23 cellular contexts compared by ENCODE assay signal in the genomic region with DNA sequence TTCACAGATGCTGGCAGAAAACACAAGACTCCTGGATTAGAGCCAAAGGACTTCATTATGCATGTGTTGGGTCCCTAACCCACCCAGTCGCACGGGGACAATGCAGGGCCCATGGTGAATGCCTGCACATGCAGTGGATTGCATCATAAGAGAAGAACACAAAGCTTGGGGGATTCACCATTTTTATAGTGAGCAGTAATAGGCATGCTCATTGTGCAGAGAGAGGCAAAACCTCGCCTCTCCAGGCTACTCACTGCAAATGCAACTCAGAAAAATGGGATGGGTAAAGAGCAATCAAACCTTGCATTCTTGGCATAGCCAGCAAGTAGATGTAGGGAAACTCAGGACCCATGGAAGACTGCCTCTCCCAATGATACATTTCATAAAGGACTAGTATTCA.
DNase-seq lines count a peak whose midpoint lies in the region; ATAC-seq, FAIRE-seq and TF ChIP-seq lines count a peak whose summit lies in the region.
"Had no signal": no experiment of that assay in that cellular context is flagged by ENCODE, and none has a peak within 500 bp of the region (broad histone marks: within the 10 kb centered on the region; RNA-seq: fewer than 3 reads in every experiment).

No MANE protein-coding gene starts in this region.

- H2AK5ac ChIP-seq in H1 (ENCODE audit: low read depth, low read length) = no peak overlapping the region

- TF ChIP-seq POLR2A in H1 (IDR thresholded peaks at IDR 0.05; ENCODE audit: control extremely low read depth in 1 of 2, low read depth in 2 of 2, low read length in 2 of 2) = no peak
- no peak for TF ChIP-seq POLR2A in testis (IDR thresholded peaks at IDR 0.05)

- H3K27ac Mint-ChIP-seq in neural crest cell (ENCODE audit: unreplicated experiment) = peak overlapping the region; percentile 40
- H3K27ac Mint-ChIP-seq: activated naive CD4-positive, alpha-beta T cell treated with anti-CD3 and anti-CD28 coated beads for 36 hours; stimulated activated effector memory CD8-positive, alpha-beta T cell treated with anti-CD3 and anti-CD28 coated beads, Interleukin-12 subunit alpha, Interleukin-12 subunit beta, amount 100 ng/mL, for 72 hours had no signal

- H2BK120ac ChIP-seq in H1 (replicated peaks; ENCODE audit: low read depth, low read length) = no peak overlapping the region

- peaks cover 19% of the 10 kb centered on the region for H3K36me3 Mint-ChIP-seq in neural crest cell (ENCODE audit: low read depth)
- H3K36me3 Mint-ChIP-seq: stimulated activated effector memory CD8-positive, alpha-beta T cell treated with anti-CD3 and anti-CD28 coated beads, Interleukin-12 subunit alpha, Interleukin-12 subunit beta, amount 100 ng/mL, for 72 hours had no signal

- H2BK12ac ChIP-seq in H1 (ENCODE audit: low read depth, low read length) = no peak overlapping the region

- no peaks in the 10 kb centered on the region; a peak in 1 of 7 replicates for H3K4me1 ChIP-seq in H1 (replicated peaks in 1 of 4; ENCODE audit: control insufficient read depth in 3 of 4, insufficient read depth in 4 of 4, low read length in 3 of 4)
- no peaks in the 10 kb centered on the region for H3K4me1 ChIP-seq in testis
- H3K4me1 ChIP-seq: ascending aorta; BLaER1 treated with 17β-estradiol and CSF1 and Interleukin-3, amounts not matched to agents 10 nM and 100 nM had no signal

- WGBS in H1 (ENCODE audit: extremely low coverage in 1 of 2, insufficient coverage in 1 of 2, insufficient read length in 1 of 2, insufficient replicate concordance in 2 of 2, low coverage in 1 of 2, low lambda C conversion rate in 2 of 2, missing lambda C conversion rate in 1 of 2), 2 experiments = 81% methylated on average over 3 of the region's 3 CpGs; no CpG with 5 or more reads in 1 of the 2 experiments
- 86 to 89% methylated on average over 3 of the region's 3 CpGs for WGBS in testis, 2 donors

- POLR2A ChIA-PET in H1 (lab: Charles Lee; ENCODE audit: partially characterized antibody) = no interaction called here

- H3K9me3 Mint-ChIP-seq in neural crest cell = peaks cover 4% of the 10 kb centered on the region
- H3K9me3 Mint-ChIP-seq: activated naive CD4-positive, alpha-beta T cell treated with anti-CD3 and anti-CD28 coated beads for 36 hours; stimulated activated effector memory CD8-positive, alpha-beta T cell treated with anti-CD3 and anti-CD28 coated beads, Interleukin-12 subunit alpha, Interleukin-12 subunit beta, amount 100 ng/mL, for 72 hours had no signal

- H2AFZ ChIP-seq in H1 (ENCODE audit: low read length) = no peak overlapping the region
- H2AFZ ChIP-seq: GM23248 had no signal

- H3K14ac ChIP-seq in H1 (ENCODE audit: insufficient read length) = no peak overlapping the region

- H3K36me3 ChIP-seq in H1 (ENCODE audit: control insufficient read depth in 2 of 4, insufficient read depth in 4 of 4, low read length in 3 of 4) (no peaks in the 10 kb centered on the region), testis (ENCODE audit: low read depth, missing control alignments) (no peaks in the 10 kb centered on the region)
- H3K36me3 ChIP-seq: ascending aorta had no signal

- 0 out of 4 replicates have a peak, but pooled peaks cover 0 to 3% of the 10 kb centered on the region in 2 experiments for H3K79me2 ChIP-seq in H1 (ENCODE audit: control insufficient read depth in 1 of 2, insufficient read depth in 2 of 2, low read length in 2 of 2)

- H3K9me3 ChIP-seq in H1 (ENCODE audit: insufficient read depth in 2 of 2, low read depth in 1 of 2, low read length in 1 of 2) = no peaks in the 10 kb centered on the region
- H3K9me3 ChIP-seq in testis = no peaks in the 10 kb centered on the region
- H3K9me3 ChIP-seq: ascending aorta had no signal

- no peak overlapping the region for H2BK15ac ChIP-seq in H1 (ENCODE audit: low read length)

- no peak overlapping the region for H3K56ac ChIP-seq in H1 (replicated peaks; ENCODE audit: insufficient read length, low read depth, low read length)

- no peak overlapping the region for H3K18ac ChIP-seq in H1 (ENCODE audit: extremely low read depth, low read length)

- FAIRE-seq in H1 (lab: Jason Lieb, UNC) = no peak
- FAIRE-seq: frontal cortex had no signal

- H3K23me2 ChIP-seq in H1 (ENCODE audit: low read depth, low read length) = no peaks in the 10 kb centered on the region

- intact Hi-C loops in testis (cut with DNase I; ENCODE audit: low total_unique reads) = no loop called here

- H2BK20ac ChIP-seq in H1 (ENCODE audit: low read length) = no peak overlapping the region

- H4K20me1 ChIP-seq in H1 (replicated peaks in 1 of 2; ENCODE audit: control insufficient read depth in 1 of 2, insufficient read depth in 2 of 2, low read length in 2 of 2) = no peaks in the 10 kb centered on the region
- H4K20me1 ChIP-seq: BLaER1 treated with 17β-estradiol and CSF1 and Interleukin-3, amounts not matched to agents 10 nM and 100 nM had no signal

- no peaks in the 10 kb centered on the region for H3K27me3 ChIP-seq in H1 (replicated peaks in 1 of 4; ENCODE audit: control insufficient read depth in 3 of 4, extremely low read depth in 1 of 4, insufficient read depth in 3 of 4, low read length in 3 of 4)
- H3K27me3 ChIP-seq in testis = no peaks in the 10 kb centered on the region
- H3K27me3 ChIP-seq: ascending aorta; BLaER1 treated with 17β-estradiol and CSF1 and Interleukin-3, amounts not matched to agents 10 nM and 100 nM had no signal

- no peak overlapping the region for H4K8ac ChIP-seq in H1 (ENCODE audit: extremely low read depth, insufficient read depth, low read length)

- peak; percentile 14 for DNase-seq in DMS 273 (lab: John Stamatoyannopoulos, UW; ENCODE audit: unreplicated experiment)
- DNase-seq in DMS 273 treated with DMSO at 0.1 percent for 48 hours (lab: John Stamatoyannopoulos, UW) = no peak
- peak; percentile 44 for DNase-seq in NCI-H69 (lab: John Stamatoyannopoulos, UW)
- DNase-seq in H1 (ENCODE audit: low read depth in 1 of 2, low spot score in 2 of 2) = no peak
- no peak for DNase-seq in neural crest cell (ENCODE audit: low read depth, low spot score)
- DNase-seq in NCI-H1417 treated with DMSO at 0.1 percent for 48 hours (lab: John Stamatoyannopoulos, UW) = no peak
- no peak for DNase-seq in testis
- DNase-seq: activated CD4-positive, alpha-beta T cell treated with anti-CD3 and anti-CD28 coated beads, Interleukin-2, amount 50 U/mL, for 4 hours; activated naive CD4-positive, alpha-beta T cell treated with anti-CD3 and anti-CD28 coated beads for 36 hours; cortex of kidney; DMS53; GM23248; nucleus accumbens; retina; T-helper 1 cell had no signal

- no peak for TF ChIP-seq EP300 in H1 (IDR thresholded peaks at IDR 0.05; ENCODE audit: borderline replicate concordance in 1 of 2, low read depth in 2 of 2, low read length in 2 of 2)

- no peak overlapping the region for H3K23ac ChIP-seq in H1 (ENCODE audit: insufficient read length)

- CTCF ChIA-PET in H1 (lab: Charles Lee; ENCODE audit: partially characterized antibody) = interaction anchor here (0.5 to 1.4 kb wide), 3 partner anchors 17 to 328 kb away, joined by 3 to 6 read pairs (median 3); no protein-coding TSS in a partner anchor

- no peak overlapping the region for H3K4ac ChIP-seq in H1 (replicated peaks; ENCODE audit: insufficient read length, low read depth, low read length)

- H3K4me2 ChIP-seq in H1 (ENCODE audit: insufficient read depth in 1 of 2, low read depth in 2 of 2, low read length in 2 of 2) = no peak overlapping the region
- H3K4me2 ChIP-seq: BLaER1 treated with 17β-estradiol and CSF1 and Interleukin-3, amounts not matched to agents 10 nM and 100 nM had no signal

- H3K27me3 Mint-ChIP-seq in neural crest cell (ENCODE audit: low read depth) = no peaks in the 10 kb centered on the region

- H3K79me1 ChIP-seq in H1 (ENCODE audit: low read depth, low read length) = no peaks in the 10 kb centered on the region

- H3K27ac ChIP-seq in H1 (ENCODE audit: low read depth, low read length) (no peak overlapping the region), testis (no peak overlapping the region)
- H3K27ac ChIP-seq: 22Rv1; ascending aorta; BLaER1 treated with 17β-estradiol and CSF1 and Interleukin-3, amounts not matched to agents 10 nM and 100 nM; GM23248; RWPE1; VCaP had no signal

- no peak overlapping the region for H3K4me3 Mint-ChIP-seq in neural crest cell
- H3K4me3 Mint-ChIP-seq: activated naive CD4-positive, alpha-beta T cell treated with anti-CD3 and anti-CD28 coated beads for 36 hours; stimulated activated effector memory CD8-positive, alpha-beta T cell treated with anti-CD3 and anti-CD28 coated beads, Interleukin-12 subunit alpha, Interleukin-12 subunit beta, amount 100 ng/mL, for 72 hours had no signal

- no peak for ATAC-seq in HG02973 (IDR thresholded peaks at IDR 0.05; ENCODE audit: unreplicated experiment)
- ATAC-seq: stimulated activated effector memory CD8-positive, alpha-beta T cell treated with anti-CD3 and anti-CD28 coated beads, Interleukin-12 subunit alpha, Interleukin-12 subunit beta, amount 100 ng/mL, for 72 hours had no signal

- H4K5ac ChIP-seq in H1 (ENCODE audit: insufficient read length, low read depth, low read length) = no peak overlapping the region

- TF ChIP-seq CTCF in H1 (IDR thresholded peaks at IDR 0.05; ENCODE audit: control extremely low read depth in 1 of 3, insufficient read depth in 1 of 3, low read depth in 1 of 3, low read length in 3 of 3) (no peak), neural crest cell (conservative IDR thresholded peaks at IDR 0.05) (no peak), testis (IDR thresholded peaks at IDR 0.05) (no peak)

- H4K91ac ChIP-seq in H1 (replicated peaks; ENCODE audit: insufficient read length, low read length) = no peak overlapping the region

- TF ChIP-seq RAD21 in H1 (IDR thresholded peaks at IDR 0.05 in 1 of 2, conservative IDR thresholded peaks at IDR 0.05 in 1 of 2; ENCODE audit: low read depth in 2 of 2, low read length in 2 of 2) = no peak; a peak in 1 of 4 replicates

- peaks cover 5% of the 10 kb centered on the region for H3K4me1 Mint-ChIP-seq in neural crest cell
- H3K4me1 Mint-ChIP-seq: stimulated activated effector memory CD8-positive, alpha-beta T cell treated with anti-CD3 and anti-CD28 coated beads, Interleukin-12 subunit alpha, Interleukin-12 subunit beta, amount 100 ng/mL, for 72 hours had no signal

- H3K4me3 ChIP-seq in H1 (ENCODE audit: extremely low read depth in 1 of 4, insufficient read depth in 2 of 4, low read depth in 3 of 4, low read length in 4 of 4) (no peak overlapping the region), testis (no peak overlapping the region)
- H3K4me3 ChIP-seq: ascending aorta; BLaER1 treated with 17β-estradiol and CSF1 and Interleukin-3, amounts not matched to agents 10 nM and 100 nM; GM23248 had no signal

- no peak overlapping the region for H3K9ac ChIP-seq in H1 (replicated peaks in 1 of 4; ENCODE audit: extremely low read depth in 1 of 4, low read depth in 3 of 4, low read length in 3 of 4)
- H3K9ac ChIP-seq: BLaER1 treated with 17β-estradiol and CSF1 and Interleukin-3, amounts not matched to agents 10 nM and 100 nM; GM23248 had no signal

- H2BK5ac ChIP-seq in H1 (ENCODE audit: low read depth, low read length) = no peak overlapping the region

TF ChIP-seq in H1, 55 proteins besides CTCF, POLR2A, EP300 and RAD21:
- TF ChIP-seq TEAD4 (IDR thresholded peaks at IDR 0.05; ENCODE audit: low read depth, low read length) (peak; percentile 56; the same call in 1 of the 2 replicates), JUND (IDR thresholded peaks at IDR 0.05; ENCODE audit: low read length) (no peak), BRCA1 (IDR thresholded peaks at IDR 0.05; ENCODE audit: low read depth, low read length) (no peak), CBX8 (IDR thresholded peaks at IDR 0.05; ENCODE audit: borderline replicate concordance, low read depth, low read length) (no peak)
TF ChIP-seq in H1: peak in this region for 1.

Comparison
In these comparisons a context has a peak if more than half of its experiments do, and no peak if none do; other contexts are left out.
1. DNase-seq: peak in DMS 273 (single experiment) and NCI-H69 (single experiment); none in DMS 273 treated with DMSO at 0.1 percent for 48 hours (single experiment), H1 (0 of 2), neural crest cell (single experiment), NCI-H1417 treated with DMSO at 0.1 percent for 48 hours (single experiment) and testis (single experiment).